In the genomic region with DNA sequence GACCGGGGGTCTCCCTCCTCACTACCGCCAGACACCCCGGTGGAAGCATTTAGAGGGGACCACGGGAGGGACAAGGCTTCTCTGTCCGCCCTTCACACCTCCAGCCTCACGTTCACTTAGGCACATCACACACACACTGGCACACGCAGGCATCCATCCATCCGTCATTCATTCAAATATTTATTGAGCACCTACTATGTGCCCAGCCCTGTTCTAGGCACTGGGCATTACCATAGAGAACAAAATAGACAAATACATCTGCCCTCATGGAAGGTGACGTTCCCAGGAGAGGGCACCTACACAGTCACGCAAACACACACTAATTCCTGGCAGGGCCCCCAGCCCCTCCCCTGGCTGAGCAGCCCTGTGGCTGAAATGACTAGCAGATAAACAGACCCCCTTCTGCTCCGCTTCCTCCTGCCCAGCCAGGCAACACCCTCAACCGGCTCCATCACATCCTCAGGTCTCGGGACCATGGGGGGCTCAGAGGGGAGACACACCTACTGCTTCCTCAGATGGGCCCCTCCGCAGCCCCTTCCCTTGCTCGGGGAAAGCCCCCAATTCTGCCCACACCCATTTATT, we compare ENCODE assay signal across 14 cellular contexts. TPM values are rescaled to one million over a fixed set of nuclear protein-coding genes. Genes with fewer than 3 reads are reported as not detected.
DNase-seq lines count a peak whose midpoint lies in the region; ATAC-seq and TF ChIP-seq lines count a peak whose summit lies in the region.
"Had no signal": no experiment of that assay in that cellular context is flagged by ENCODE, and none has a peak within 500 bp of the region (broad histone marks: within the 10 kb centered on the region; RNA-seq: fewer than 3 reads in every experiment).

No MANE protein-coding gene starts in this region.

- H3K27me3 Mint-ChIP-seq in activated naive CD8-positive, alpha-beta T cell = no peaks in the 10 kb centered on the region

- in situ Hi-C loops in G401 (cut with HindIII; ENCODE audit: low sequenced_read_pairs) = no loop called here

- no peaks in the 10 kb centered on the region for H3K36me3 Mint-ChIP-seq in activated naive CD8-positive, alpha-beta T cell
- H3K36me3 Mint-ChIP-seq in stimulated activated effector memory CD8-positive, alpha-beta T cell treated with anti-CD3 and anti-CD28 coated beads, Interleukin-12 subunit alpha, Interleukin-12 subunit beta, amount 100 ng/mL, for 72 hours = peaks cover 22% of the 10 kb centered on the region

- no peaks in the 10 kb centered on the region for H3K9me3 Mint-ChIP-seq in activated naive CD8-positive, alpha-beta T cell (ENCODE audit: low read depth)
- H3K9me3 Mint-ChIP-seq in stimulated activated effector memory CD8-positive, alpha-beta T cell treated with anti-CD3 and anti-CD28 coated beads, Interleukin-12 subunit alpha, Interleukin-12 subunit beta, amount 100 ng/mL, for 72 hours = no peaks in the 10 kb centered on the region
- H3K9me3 Mint-ChIP-seq: immature natural killer cell had no signal

- peak overlapping the region; percentile 94 to 98 for H3K27ac ChIP-seq in right atrium auricular region
- H3K27ac ChIP-seq: neutrophil had no signal

- peak; percentile 48 for DNase-seq in H7
- no peak for DNase-seq in right atrium auricular region (ENCODE audit: low spot score)
- DNase-seq in stimulated activated effector memory CD8-positive, alpha-beta T cell treated with anti-CD3 and anti-CD28 coated beads, Interleukin-12 subunit alpha, Interleukin-12 subunit beta, amount 100 ng/mL, for 72 hours (ENCODE audit: low spot score in 2 of 2) = no peak
- DNase-seq in G401 (ENCODE audit: low spot score) = no peak
- DNase-seq in cerebellar nuclear complex (lab: John Stamatoyannopoulos, UW) = no peak
- DNase-seq: DMS79; immature natural killer cell; KG1; stimulated activated naive CD4-positive, alpha-beta T cell treated with Interleukin-2 at 50 U/mL for 16 hours had no signal

- H3K9me3 ChIP-seq in right atrium auricular region = no peaks in the 10 kb centered on the region
- H3K9me3 ChIP-seq: adrenal gland, neutrophil had no signal

- peaks cover 26% of the 10 kb centered on the region for H3K4me1 Mint-ChIP-seq in activated naive CD8-positive, alpha-beta T cell (ENCODE audit: low read depth)
- H3K4me1 Mint-ChIP-seq in stimulated activated effector memory CD8-positive, alpha-beta T cell treated with anti-CD3 and anti-CD28 coated beads, Interleukin-12 subunit alpha, Interleukin-12 subunit beta, amount 100 ng/mL, for 72 hours = peaks cover 25% of the 10 kb centered on the region

- H3K4me3 ChIP-seq in H7 (ENCODE audit: insufficient read depth, low read depth, low read length) (no peak overlapping the region), right atrium auricular region (no peak overlapping the region)
- H3K4me3 ChIP-seq: adrenal gland had no signal

- no peak overlapping the region for H3K27ac Mint-ChIP-seq in activated naive CD8-positive, alpha-beta T cell
- peak overlapping the region; percentile 30 for H3K27ac Mint-ChIP-seq in stimulated activated effector memory CD8-positive, alpha-beta T cell treated with anti-CD3 and anti-CD28 coated beads, Interleukin-12 subunit alpha, Interleukin-12 subunit beta, amount 100 ng/mL, for 72 hours

- peak overlapping the region; percentile 27 for H3K4me3 Mint-ChIP-seq in activated naive CD8-positive, alpha-beta T cell
- H3K4me3 Mint-ChIP-seq in stimulated activated effector memory CD8-positive, alpha-beta T cell treated with anti-CD3 and anti-CD28 coated beads, Interleukin-12 subunit alpha, Interleukin-12 subunit beta, amount 100 ng/mL, for 72 hours = peak overlapping the region; percentile 3

- no peak for TF ChIP-seq CTCF in right atrium auricular region (IDR thresholded peaks at IDR 0.05)

- H3K27me3 ChIP-seq in H7 (ENCODE audit: control insufficient read depth, insufficient read depth, low read length) (no peaks in the 10 kb centered on the region), right atrium auricular region (no peaks in the 10 kb centered on the region)
- H3K27me3 ChIP-seq: adrenal gland had no signal

- ATAC-seq in stimulated activated effector memory CD8-positive, alpha-beta T cell treated with anti-CD3 and anti-CD28 coated beads, Interleukin-12 subunit alpha, Interleukin-12 subunit beta, amount 100 ng/mL, for 72 hours = no peak
- ATAC-seq in GM21723 (IDR thresholded peaks at IDR 0.05; ENCODE audit: unreplicated experiment) (no peak), GM18519 (IDR thresholded peaks at IDR 0.05; ENCODE audit: low FRiP score, unreplicated experiment) (no peak)

- H3K36me3 ChIP-seq in H7 (replicated peaks; ENCODE audit: control insufficient read depth, insufficient read depth, low read length) (no peaks in the 10 kb centered on the region; the same call in 1 of the 2 replicates), right atrium auricular region (peaks cover 34% of the 10 kb centered on the region)
- H3K36me3 ChIP-seq: neutrophil had no signal

- peaks cover 0 to 41% of the 10 kb centered on the region in 2 donors for H3K4me1 ChIP-seq in right atrium auricular region

RNA-seq across cellular contexts. Expression of a gene that starts 3.7 kb away (rescaled TPM):
- total RNA-seq in H7 (2014; rRNA removed; shearing (Covaris generic)) = 155 and 167 TPM in 2 replicates
- total RNA-seq in right atrium auricular region = 100 to 1,000 TPM; 143 to 243 TPM
- 431 and 471 TPM in 2 replicates for total RNA-seq in G401 (2014; rRNA removed; shearing (Covaris generic))

RNA-seq across cellular contexts. Expression of a gene that starts 28.4 kb away (rescaled TPM):
- total RNA-seq in H7 (2014; rRNA removed; shearing (Covaris generic)) = 6.2 and 7.5 TPM in 2 replicates
- 10 to 100 TPM; 44.9 to 70.3 TPM for total RNA-seq in right atrium auricular region
- not detected in 2 replicates for total RNA-seq in G401 (2014; rRNA removed; shearing (Covaris generic))

RNA-seq across cellular contexts. Expression of a gene that starts 36.9 kb away (rescaled TPM):
- 752 and 1,115 TPM in 2 replicates for total RNA-seq in H7 (2014; rRNA removed; shearing (Covaris generic))
- total RNA-seq in right atrium auricular region = 1,000 to 10,000 TPM; 1,458 to 1,507 TPM
- 322 and 424 TPM in 2 replicates for total RNA-seq in G401 (2014; rRNA removed; shearing (Covaris generic))
